In the genomic region with DNA sequence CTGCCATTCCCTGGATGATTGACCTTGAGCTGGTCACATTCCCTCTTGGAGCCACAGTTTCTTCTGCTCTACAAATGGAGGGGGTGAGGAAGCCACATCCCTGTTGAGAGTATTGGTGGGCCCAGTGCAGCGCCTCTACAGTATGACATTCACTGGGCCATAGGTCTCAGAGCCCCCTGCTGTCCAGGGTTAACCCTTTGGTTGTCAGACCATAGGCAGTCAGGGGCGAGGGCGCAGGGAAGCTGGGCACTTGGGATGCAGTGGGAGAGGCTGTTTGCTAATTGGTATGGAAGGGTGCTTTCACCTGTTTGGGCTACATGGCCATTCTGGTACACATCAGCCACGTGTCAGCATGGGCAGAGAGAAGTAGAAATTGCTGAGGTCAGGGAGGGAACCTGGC, we compare ENCODE assay signal across 28 cellular contexts. TPM values are rescaled to one million over a fixed set of nuclear protein-coding genes. Genes with fewer than 3 reads are reported as not detected.
DNase-seq lines count a peak whose midpoint lies in the region; TF ChIP-seq lines count a peak whose summit lies in the region.
"Had no signal": no experiment of that assay in that cellular context is flagged by ENCODE, and none has a peak within 500 bp of the region (broad histone marks: within the 10 kb centered on the region; RNA-seq: fewer than 3 reads in every experiment).

No MANE protein-coding gene starts in this region.

- H3F3A ChIP-seq in neural progenitor cell (ENCODE audit: low read depth) = no peaks in the 10 kb centered on the region

- WGBS in sigmoid colon, 2 donors = 84 to 85% methylated on average over 4 of the region's 4 CpGs

- H3K9me3 ChIP-seq in WERI-Rb-1 (ENCODE audit: severe bottlenecking) = no peaks in the 10 kb centered on the region
- H3K9me3 ChIP-seq in neural progenitor cell (ENCODE audit: low read depth) = no peaks in the 10 kb centered on the region
- no peaks in the 10 kb centered on the region for H3K9me3 ChIP-seq in sigmoid colon
- H3K9me3 ChIP-seq: BE2C, BLaER1 had no signal

- no peak for TF ChIP-seq POLR2A in sigmoid colon (IDR thresholded peaks at IDR 0.05)

- no peak overlapping the region for H2AFZ ChIP-seq in neural progenitor cell (replicated peaks)

- H3K9ac ChIP-seq in neural progenitor cell = no peak overlapping the region
- H3K9ac ChIP-seq: BLaER1 had no signal

- H3K27me3 ChIP-seq in WERI-Rb-1 (ENCODE audit: insufficient read depth, low read depth, severe bottlenecking) (no peaks in the 10 kb centered on the region), neural progenitor cell (no peaks in the 10 kb centered on the region), sigmoid colon (no peaks in the 10 kb centered on the region)
- H3K27me3 ChIP-seq: BE2C, BLaER1 had no signal

- intact Hi-C loops in sigmoid colon (cut with DNase I) = no loop called here

- H3K79me2 ChIP-seq in neural progenitor cell (ENCODE audit: low read depth) = no peaks in the 10 kb centered on the region

- DNase-seq in WERI-Rb-1 (no peak), chondrocyte (ENCODE audit: low spot score) (peak; percentile 59), neural progenitor cell (ENCODE audit: low spot score) (no peak), NOMO-1 treated with DMSO at 0.1 percent for 48 hours (lab: John Stamatoyannopoulos, UW; ENCODE audit: unreplicated experiment) (no peak), sigmoid colon (no peak)
- no peak for DNase-seq in stimulated activated CD4-positive, alpha-beta T cell treated with anti-CD3 and anti-CD28 coated beads, Interleukin-4, amount 100 ng/mL, for 24 hours
- DNase-seq: 8988T; ACHN; BE2C; C1 segment of cervical spinal cord; CD4-positive, alpha-beta memory T cell; CD4-positive, CD25-positive, alpha-beta regulatory T cell; CD8-positive, alpha-beta memory T cell; COR-L47; DMS 273 treated with DMSO at 0.1 percent for 48 hours; DMS153; DMS53; DMS79; DND-41; EL; GDM1 had no signal

- H3K27me3 Mint-ChIP-seq in chondrocyte (ENCODE audit: low read depth) (peaks cover 43% of the 10 kb centered on the region), neural progenitor cell (ENCODE audit: insufficient read depth, low read depth) (peaks cover 17% of the 10 kb centered on the region)

- H3K27ac ChIP-seq in WERI-Rb-1 (peak overlapping the region; percentile 85), neural progenitor cell (no peak overlapping the region), sigmoid colon (no peak overlapping the region)
- H3K27ac ChIP-seq: BLaER1 had no signal

- H3K9me3 Mint-ChIP-seq in chondrocyte (ENCODE audit: low read depth) (no peaks in the 10 kb centered on the region), neural progenitor cell (no peaks in the 10 kb centered on the region)

- H3K36me3 ChIP-seq in WERI-Rb-1 (no peaks in the 10 kb centered on the region), neural progenitor cell (no peaks in the 10 kb centered on the region), sigmoid colon (no peaks in the 10 kb centered on the region)
- H3K36me3 ChIP-seq: BE2C, BLaER1 had no signal

- no peak overlapping the region for H3K4me3 ChIP-seq in WERI-Rb-1 (ENCODE audit: low read depth, low read length)
- no peak overlapping the region for H3K4me3 ChIP-seq in neural progenitor cell
- H3K4me3 ChIP-seq in sigmoid colon = no peak overlapping the region
- H3K4me3 ChIP-seq: BLaER1, GM12878 had no signal

- H3K4me1 ChIP-seq in neural progenitor cell = no peaks in the 10 kb centered on the region
- no peaks in the 10 kb centered on the region for H3K4me1 ChIP-seq in sigmoid colon
- H3K4me1 ChIP-seq: BE2C had no signal

- H3K27ac Mint-ChIP-seq in chondrocyte (ENCODE audit: unreplicated experiment) = no peak overlapping the region
- H3K27ac Mint-ChIP-seq in neural progenitor cell = peak overlapping the region; percentile 6
- H3K27ac Mint-ChIP-seq: CD4-positive, CD25-positive, alpha-beta regulatory T cell; CD8-positive, alpha-beta memory T cell had no signal

- no peak for TF ChIP-seq CTCF in WERI-Rb-1 (IDR thresholded peaks at IDR 0.05; ENCODE audit: low read depth, low read length)
- no peak for TF ChIP-seq CTCF in chondrocyte (IDR thresholded peaks at IDR 0.05)
- no peak for TF ChIP-seq CTCF in neural progenitor cell (IDR thresholded peaks at IDR 0.05)
- no peak for TF ChIP-seq CTCF in sigmoid colon (IDR thresholded peaks at IDR 0.05)

- H3K4me2 ChIP-seq in neural progenitor cell = no peak overlapping the region
- H3K4me2 ChIP-seq: BLaER1 had no signal

- H3K36me3 Mint-ChIP-seq in chondrocyte (ENCODE audit: low read depth) = no peaks in the 10 kb centered on the region
- no peaks in the 10 kb centered on the region for H3K36me3 Mint-ChIP-seq in neural progenitor cell
- H3K36me3 Mint-ChIP-seq: CD14-positive monocyte; CD4-positive, alpha-beta memory T cell; CD4-positive, CD25-positive, alpha-beta regulatory T cell; CD8-positive, alpha-beta memory T cell had no signal

- TF ChIP-seq EP300 in sigmoid colon (IDR thresholded peaks at IDR 0.05) = no peak

- H3K4me3 Mint-ChIP-seq in chondrocyte (ENCODE audit: unreplicated experiment) = no peak overlapping the region
- no peak overlapping the region for H3K4me3 Mint-ChIP-seq in neural progenitor cell
- H3K4me3 Mint-ChIP-seq: CD14-positive monocyte; CD4-positive, alpha-beta memory T cell; CD4-positive, CD25-positive, alpha-beta regulatory T cell; CD8-positive, alpha-beta memory T cell had no signal

- no peaks in the 10 kb centered on the region for H3K4me1 Mint-ChIP-seq in chondrocyte (ENCODE audit: low read depth)
- peaks cover 24% of the 10 kb centered on the region for H3K4me1 Mint-ChIP-seq in neural progenitor cell
- H3K4me1 Mint-ChIP-seq: CD14-positive monocyte; CD4-positive, CD25-positive, alpha-beta regulatory T cell; CD8-positive, alpha-beta memory T cell had no signal

- no peaks in the 10 kb centered on the region for H4K20me1 ChIP-seq in neural progenitor cell (ENCODE audit: low read depth)
- H4K20me1 ChIP-seq: BLaER1 had no signal

RNA-seq across cellular contexts. Expression of a gene that starts 27.3 kb away (rescaled TPM):
- total RNA-seq in chondrocyte = 3.5 to 5.7 TPM (median 5.6 TPM) in 3 replicates
- total RNA-seq in neural progenitor cell (ENCODE audit: low replicate concordance) = not detected in 2 replicates
- 100 to 1,000 TPM in 2 of 4 donors, 10 to 100 TPM in 2; 15.3 to 173 (median 103) TPM for total RNA-seq in sigmoid colon
- 1 to 10 TPM; 3.0 to 6.6 (median 3.7) TPM for polyA plus RNA-seq in sigmoid colon
- total RNA-seq: A673; CD4-positive, alpha-beta memory T cell; CD4-positive, CD25-positive, alpha-beta regulatory T cell; CD8-positive, alpha-beta memory T cell; Daoy; G401; GM12878 had no signal
- polyA plus RNA-seq: CD14-positive monocyte; CD4-positive, alpha-beta memory T cell; CD4-positive, CD25-positive, alpha-beta regulatory T cell; CD8-positive, alpha-beta memory T cell; GM12878 had no signal

RNA-seq across cellular contexts. Expression of a gene that starts 27.6 kb away (rescaled TPM):
- total RNA-seq in chondrocyte = not detected in 3 replicates
- not detected in 2 replicates for total RNA-seq in neural progenitor cell (ENCODE audit: low replicate concordance)
- not detected for total RNA-seq in sigmoid colon
- polyA plus RNA-seq in sigmoid colon = not detected
- total RNA-seq: A673; CD4-positive, alpha-beta memory T cell; CD4-positive, CD25-positive, alpha-beta regulatory T cell; CD8-positive, alpha-beta memory T cell; Daoy; G401; GM12878 had no signal
- polyA plus RNA-seq: AG04450; CD14-positive monocyte; CD4-positive, alpha-beta memory T cell; CD4-positive, CD25-positive, alpha-beta regulatory T cell; CD8-positive, alpha-beta memory T cell; GM12878 had no signal
